In the genomic region with DNA sequence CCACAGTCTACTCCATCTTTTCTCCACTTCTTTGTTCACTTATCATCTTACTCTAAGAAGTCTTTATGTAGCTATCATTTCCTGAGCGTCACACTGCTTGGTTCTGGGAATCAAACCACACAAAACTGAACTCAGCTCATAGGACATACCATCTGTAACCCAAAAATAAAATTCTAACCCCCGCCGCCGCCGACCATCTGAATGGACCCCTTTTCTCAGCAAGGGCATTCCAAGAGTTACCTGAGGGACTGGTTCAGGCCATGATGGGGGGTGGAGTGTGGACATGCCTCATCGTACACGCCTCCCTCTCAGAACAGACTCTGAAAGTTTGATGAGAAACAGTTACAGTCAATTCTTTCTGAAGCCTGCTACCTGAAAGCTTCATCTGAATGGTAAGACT, we compare ENCODE assay signal across 11 cellular contexts.
DNase-seq lines count a peak whose midpoint lies in the region; ATAC-seq, FAIRE-seq and TF ChIP-seq lines count a peak whose summit lies in the region.
"Had no signal": no experiment of that assay in that cellular context is flagged by ENCODE, and none has a peak within 500 bp of the region (broad histone marks: within the 10 kb centered on the region; RNA-seq: fewer than 3 reads in every experiment).

No MANE protein-coding gene starts in this region.

- DNase-seq in activated CD4-positive, alpha-beta T cell treated with anti-CD3 and anti-CD28 coated beads for 48 hours, result peak; percentile 72
- peak; percentile 50 for DNase-seq in central memory CD4-positive, alpha-beta T cell
- peak; percentile 45 to 49 for DNase-seq in stimulated activated CD4-positive, alpha-beta T cell treated with anti-CD3 and anti-CD28 coated beads, Interleukin-2, amount 100 ng/mL, for 48 hours
- DNase-seq in urothelium cell line (ENCODE audit: low spot score) (no peak), GF-D8 (lab: John Stamatoyannopoulos, UW) (no peak), KBM-7 (no peak), GM20000 (ENCODE audit: low spot score) (no peak)
- DNase-seq: amygdala, COR-L47, NCI-H2029 treated with DMSO at 0.1 percent for 48 hours had no signal

- peak; percentile 7 for TF ChIP-seq POLR2A in GM18505 (IDR thresholded peaks at IDR 0.05; ENCODE audit: borderline replicate concordance, extremely low read depth, insufficient read depth, insufficient read length)

- no peak for ATAC-seq in GM18505 (IDR thresholded peaks at IDR 0.05; ENCODE audit: unreplicated experiment)

- in situ Hi-C loops in KBM-7 (cut with MboI; ENCODE audit: low pct_unique_long_range_greater_than_20kb, low sequenced_read_pairs), result no loop called here

- no peak for TF ChIP-seq CTCF in GM20000 (IDR thresholded peaks at IDR 0.05; ENCODE audit: extremely low read depth, missing control alignments)

- FAIRE-seq in urothelium cell line (lab: Jason Lieb, UNC), result no peak

Comparison
In these comparisons a context has a peak if more than half of its experiments do, and no peak if none do; other contexts are left out.
1. DNase-seq: peak in activated CD4-positive, alpha-beta T cell treated with anti-CD3 and anti-CD28 coated beads for 48 hours (single experiment), central memory CD4-positive, alpha-beta T cell (single experiment) and stimulated activated CD4-positive, alpha-beta T cell treated with anti-CD3 and anti-CD28 coated beads, Interleukin-2, amount 100 ng/mL, for 48 hours (2 of 2); none in urothelium cell line (single experiment), GF-D8 (single experiment), KBM-7 (single experiment) and GM20000 (single experiment).